Comparison of ENCODE assay signal across 1 cellular context in the genomic region with DNA sequence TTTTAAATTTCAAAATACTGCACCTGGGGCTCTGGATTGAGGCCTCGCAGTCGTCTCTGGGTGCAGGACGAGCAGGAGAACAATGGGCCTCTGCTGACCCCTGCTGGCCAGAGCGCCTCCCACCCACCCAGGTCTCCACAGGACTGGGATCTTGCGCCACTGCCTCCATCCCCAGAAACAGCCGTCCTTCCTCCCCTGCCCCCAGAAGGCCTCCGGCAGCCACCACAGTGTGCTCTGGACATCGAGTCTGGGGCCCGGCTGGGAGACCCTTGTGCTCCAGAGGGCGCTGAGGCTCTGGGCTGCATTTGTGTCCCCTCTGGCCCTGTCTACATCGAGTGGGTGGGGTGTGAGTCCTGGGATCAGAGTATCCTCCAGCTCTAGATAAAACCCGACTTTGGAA.
TF ChIP-seq lines count a peak whose summit lies in the region.

No MANE protein-coding gene starts in this region.

TF ChIP-seq in HCT116, 20 proteins besides CTCF, POLR2A, EP300 and RAD21 (continued from another document):
- TF ChIP-seq TCF7L2 (IDR thresholded peaks at IDR 0.05; ENCODE audit: borderline replicate concordance, extremely low read depth, insufficient read depth, insufficient read length) (no peak), SIN3A (IDR thresholded peaks at IDR 0.05; ENCODE audit: low read depth) (no peak), ZFX (IDR thresholded peaks at IDR 0.05) (no peak), CEBPB (IDR thresholded peaks at IDR 0.05; ENCODE audit: low read depth) (no peak; the same call in 1 of the 2 replicates), CBX3 (IDR thresholded peaks at IDR 0.05; ENCODE audit: low read depth) (no peak), ZNF274 (IDR thresholded peaks at IDR 0.05; ENCODE audit: low read depth, low read length) (no peak)
- TF ChIP-seq, protein P1, sequence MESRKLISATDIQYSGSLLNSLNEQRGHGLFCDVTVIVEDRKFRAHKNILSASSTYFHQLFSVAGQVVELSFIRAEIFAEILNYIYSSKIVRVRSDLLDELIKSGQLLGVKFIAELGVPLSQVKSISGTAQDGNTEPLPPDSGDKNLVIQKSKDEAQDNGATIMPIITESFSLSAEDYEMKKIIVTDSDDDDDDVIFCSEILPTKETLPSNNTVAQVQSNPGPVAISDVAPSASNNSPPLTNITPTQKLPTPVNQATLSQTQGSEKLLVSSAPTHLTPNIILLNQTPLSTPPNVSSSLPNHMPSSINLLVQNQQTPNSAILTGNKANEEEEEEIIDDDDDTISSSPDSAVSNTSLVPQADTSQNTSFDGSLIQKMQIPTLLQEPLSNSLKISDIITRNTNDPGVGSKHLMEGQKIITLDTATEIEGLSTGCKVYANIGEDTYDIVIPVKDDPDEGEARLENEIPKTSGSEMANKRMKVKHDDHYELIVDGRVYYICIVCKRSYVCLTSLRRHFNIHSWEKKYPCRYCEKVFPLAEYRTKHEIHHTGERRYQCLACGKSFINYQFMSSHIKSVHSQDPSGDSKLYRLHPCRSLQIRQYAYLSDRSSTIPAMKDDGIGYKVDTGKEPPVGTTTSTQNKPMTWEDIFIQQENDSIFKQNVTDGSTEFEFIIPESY (IDR thresholded peaks at IDR 0.05; ENCODE audit: extremely low read depth, insufficient replicate concordance, low read length), result no peak
- TF ChIP-seq, protein P2, sequence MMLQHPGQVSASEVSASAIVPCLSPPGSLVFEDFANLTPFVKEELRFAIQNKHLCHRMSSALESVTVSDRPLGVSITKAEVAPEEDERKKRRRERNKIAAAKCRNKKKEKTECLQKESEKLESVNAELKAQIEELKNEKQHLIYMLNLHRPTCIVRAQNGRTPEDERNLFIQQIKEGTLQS (IDR thresholded peaks at IDR 0.05), result no peak
